28 cellular contexts compared by ENCODE assay signal in genomic region chr10:97176226-97176625, GRCh38. TPM values are rescaled to one million over a fixed set of nuclear protein-coding genes. Genes with fewer than 3 reads are reported as not detected.
"Had no signal": no experiment of that assay in that cellular context is flagged by ENCODE, and none has a peak within 500 bp of the region (broad histone marks: within the 10 kb centered on the region; RNA-seq: fewer than 3 reads in every experiment).

No MANE protein-coding gene starts in this region.

- H3K4me3 Mint-ChIP-seq: dendritic cell treated with granulocyte-macrophage colony-stimulating factor and Interleukin-4, amounts not matched to agents 40 ng/mL and 50 ng/mL, for 4 days; endodermal cell; immature natural killer cell; memory B cell; natural killer cell; stimulated activated memory B cell treated with anti-CD40 and anti-IgM and Interleukin-4, amounts not matched to agents 10 μg/mL and 1 μg/mL and 100 μg/mL, for 72 hours had no signal

- H3K27ac Mint-ChIP-seq: dendritic cell treated with granulocyte-macrophage colony-stimulating factor and Interleukin-4, amounts not matched to agents 40 ng/mL and 50 ng/mL, for 4 days; endodermal cell; immature natural killer cell; memory B cell; natural killer cell; progenitor cell of endocrine pancreas; stimulated activated memory B cell treated with anti-CD40 and anti-IgM and Interleukin-4, amounts not matched to agents 10 μg/mL and 1 μg/mL and 100 μg/mL, for 72 hours had no signal

- H3K27me3 ChIP-seq: pancreas, right lobe of liver, vagina had no signal

- H3K4me3 ChIP-seq: colonic mucosa, esophagus muscularis mucosa, gastroesophageal sphincter, heart right ventricle, lung, pancreas, right lobe of liver, smooth muscle cell, thoracic aorta, tibial nerve, vagina had no signal

- H3K4me1 ChIP-seq: colonic mucosa, foreskin keratinocyte, pancreas, right lobe of liver, vagina had no signal

- DNase-seq: colonic mucosa; effector CD8-positive, alpha-beta T cell; endodermal cell; foreskin keratinocyte; heart right ventricle; hippocampal formation; immature natural killer cell; natural killer cell; pancreas; stimulated activated CD4-positive, alpha-beta T cell treated with anti-CD3 and anti-CD28 coated beads, Interleukin-4, amount 100 ng/mL, for 4 hours; stimulated activated naive CD8-positive, alpha-beta T cell treated with anti-CD3 and anti-CD28 coated beads, Interleukin-15, Interleukin-2, amounts not matched to agents 100 U/mL and 50 U/mL, for 24 hours; substantia nigra had no signal

- H3K4me2 ChIP-seq: smooth muscle cell had no signal

- H3K4me1 Mint-ChIP-seq: immature natural killer cell; memory B cell; natural killer cell; stimulated activated memory B cell treated with anti-CD40 and anti-IgM and Interleukin-4, amounts not matched to agents 10 μg/mL and 1 μg/mL and 100 μg/mL, for 72 hours had no signal

- ATAC-seq: foreskin keratinocyte; gastroesophageal sphincter; heart right ventricle; left lobe of liver; natural killer cell; pancreas; stimulated activated memory B cell treated with anti-CD40 and anti-IgM and Interleukin-4, amounts not matched to agents 10 μg/mL and 1 μg/mL and 100 μg/mL, for 72 hours; stimulated activated naive CD8-positive, alpha-beta T cell treated with anti-CD3 and anti-CD28 coated beads, Interleukin-15, Interleukin-2, amounts not matched to agents 100 U/mL and 50 U/mL, for 24 hours had no signal

- FAIRE-seq: endothelial cell of umbilical vein, pancreas had no signal

- H3K36me3 Mint-ChIP-seq: immature natural killer cell; memory B cell; natural killer cell; stimulated activated memory B cell treated with anti-CD40 and anti-IgM and Interleukin-4, amounts not matched to agents 10 μg/mL and 1 μg/mL and 100 μg/mL, for 72 hours had no signal

- H3K36me3 ChIP-seq: colonic mucosa, esophagus muscularis mucosa, gastroesophageal sphincter, heart right ventricle, neutrophil, pancreas, right lobe of liver, thoracic aorta, tibial nerve, vagina had no signal

- H3K9me3 ChIP-seq: colonic mucosa, esophagus muscularis mucosa, gastroesophageal sphincter, heart right ventricle, neutrophil, pancreas, right lobe of liver, thoracic aorta, tibial nerve, vagina had no signal

- H3K9me3 Mint-ChIP-seq: dendritic cell treated with granulocyte-macrophage colony-stimulating factor and Interleukin-4, amounts not matched to agents 40 ng/mL and 50 ng/mL, for 4 days; endodermal cell; immature natural killer cell; memory B cell; natural killer cell; stimulated activated memory B cell treated with anti-CD40 and anti-IgM and Interleukin-4, amounts not matched to agents 10 μg/mL and 1 μg/mL and 100 μg/mL, for 72 hours had no signal

- H3K27ac ChIP-seq: colonic mucosa, esophagus muscularis mucosa, foreskin keratinocyte, gastroesophageal sphincter, heart right ventricle, neutrophil, pancreas, right lobe of liver, thoracic aorta, tibial nerve, vagina had no signal

RNA-seq across cellular contexts. Expression of gene SLIT1, which starts 9.5 kb away (rescaled TPM):
- total RNA-seq: chondrocyte, foreskin keratinocyte, smooth muscle cell had no signal
